Comparison of ENCODE assay signal across 19 cellular contexts in genomic region chr1:171117085-171117484, GRCh38. TPM values are rescaled to one million over a fixed set of nuclear protein-coding genes. Genes with fewer than 3 reads are reported as not detected.
DNase-seq lines count a peak whose midpoint lies in the region; ATAC-seq, FAIRE-seq and TF ChIP-seq lines count a peak whose summit lies in the region.
"Had no signal": no experiment of that assay in that cellular context is flagged by ENCODE, and none has a peak within 500 bp of the region (broad histone marks: within the 10 kb centered on the region; RNA-seq: fewer than 3 reads in every experiment).

No MANE protein-coding gene starts in this region.

- no peaks in the 10 kb centered on the region for H3K9me3 Mint-ChIP-seq in CD4-positive, alpha-beta T cell
- H3K9me3 Mint-ChIP-seq: GM23338 had no signal

- H3K36me3 Mint-ChIP-seq in CD4-positive, alpha-beta T cell (ENCODE audit: low read depth) = no peaks in the 10 kb centered on the region
- H3K36me3 Mint-ChIP-seq: CD4-positive, CD25-positive, alpha-beta regulatory T cell had no signal

- POLR2A ChIA-PET in CD4-positive, alpha-beta T cell (lab: Charles Lee) = no interaction called here

- peaks cover 4 to 35% of the 10 kb centered on the region in 2 donors for H3K4me1 ChIP-seq in ascending aorta
- H3K4me1 ChIP-seq in osteoblast (ENCODE audit: insufficient read depth, low read length) = peaks cover 5% of the 10 kb centered on the region
- H3K4me1 ChIP-seq in aorta (ENCODE audit: control insufficient read depth in 1 of 2, insufficient read depth in 2 of 2, low read length in 2 of 2) = peaks cover 2 to 8% of the 10 kb centered on the region in 2 donors
- H3K4me1 ChIP-seq: BE2C, Caco-2 had no signal

- no peak overlapping the region for H3K27ac Mint-ChIP-seq in CD4-positive, alpha-beta T cell
- H3K27ac Mint-ChIP-seq: CD4-positive, CD25-positive, alpha-beta regulatory T cell; GM23338 had no signal

- DNase-seq in GM19239 (ENCODE audit: insufficient read length, low spot score) = no peak
- DNase-seq in ascending aorta (ENCODE audit: low spot score in 2 of 2) = no peak
- DNase-seq in osteoblast (ENCODE audit: insufficient read length, low spot score, missing footprints) = peak; percentile 5
- peak; percentile 63 to 77 for DNase-seq in aorta
- no peak for DNase-seq in NCI-H1930 (lab: John Stamatoyannopoulos, UW)
- DNase-seq in NCI-H146 treated with DMSO at 0.1 percent for 48 hours (lab: John Stamatoyannopoulos, UW; ENCODE audit: unreplicated experiment) = no peak
- no peak for DNase-seq in CD4-positive, alpha-beta T cell
- DNase-seq: BE2C; C1 segment of cervical spinal cord; Caco-2; CD4-positive, CD25-positive, alpha-beta regulatory T cell; DMS79; GDM1; HCEC 1CT had no signal

- peak overlapping the region; percentile 68 to 79 for H3K27ac ChIP-seq in ascending aorta
- no peak overlapping the region for H3K27ac ChIP-seq in osteoblast (ENCODE audit: low read depth, low read length)
- no peak overlapping the region for H3K27ac ChIP-seq in aorta (ENCODE audit: low read depth in 1 of 2, low read length in 2 of 2)
- H3K27ac ChIP-seq in CD4-positive, alpha-beta T cell (ENCODE audit: low read depth, low read length) = no peak overlapping the region

- no peaks in the 10 kb centered on the region for H3K4me1 Mint-ChIP-seq in CD4-positive, alpha-beta T cell (ENCODE audit: low read depth)
- H3K4me1 Mint-ChIP-seq: CD4-positive, CD25-positive, alpha-beta regulatory T cell had no signal

- H3K4me3 Mint-ChIP-seq in CD4-positive, alpha-beta T cell = no peak overlapping the region
- H3K4me3 Mint-ChIP-seq: CD4-positive, CD25-positive, alpha-beta regulatory T cell; GM23338 had no signal

- FAIRE-seq in GM19239 (lab: Jason Lieb, UNC) = peak; percentile 35
- FAIRE-seq: GM12892, GM18507, H54 had no signal

- H3K4me3 ChIP-seq in ascending aorta (no peak overlapping the region), osteoblast (ENCODE audit: insufficient read depth, low read length) (no peak overlapping the region), aorta (ENCODE audit: low read length in 2 of 2) (no peak overlapping the region)
- H3K4me3 ChIP-seq: GM23338 had no signal

- peak; percentile 35 for ATAC-seq in aorta (ENCODE audit: low FRiP score)
- ATAC-seq in CD4-positive, alpha-beta T cell (ENCODE audit: poor library complexity) = no peak
- ATAC-seq: GM23338 had no signal

- H4K20me1 ChIP-seq in osteoblast (ENCODE audit: insufficient read depth, low read length) = no peaks in the 10 kb centered on the region

- H2AFZ ChIP-seq in osteoblast (ENCODE audit: low read length) = no peak overlapping the region
- H2AFZ ChIP-seq: GM23338 had no signal

- H3K27me3 Mint-ChIP-seq in CD4-positive, alpha-beta T cell = peaks cover 34% of the 10 kb centered on the region

- H3K27me3 ChIP-seq in ascending aorta = no peaks in the 10 kb centered on the region
- peaks cover 3% of the 10 kb centered on the region for H3K27me3 ChIP-seq in osteoblast (ENCODE audit: insufficient read depth, low read length)
- no peaks in the 10 kb centered on the region for H3K27me3 ChIP-seq in aorta (ENCODE audit: control insufficient read depth in 1 of 2, insufficient read depth in 2 of 2, low read length in 1 of 2)
- H3K27me3 ChIP-seq in CD4-positive, alpha-beta T cell (ENCODE audit: control insufficient read depth, insufficient read depth, low read length) = peaks cover 6% of the 10 kb centered on the region
- H3K27me3 ChIP-seq: BE2C had no signal

- H3K9me3 ChIP-seq in ascending aorta = no peaks in the 10 kb centered on the region
- no peaks in the 10 kb centered on the region for H3K9me3 ChIP-seq in osteoblast (ENCODE audit: low read depth, low read length)
- no peaks in the 10 kb centered on the region for H3K9me3 ChIP-seq in aorta (ENCODE audit: control insufficient read depth, low read length)
- no peaks in the 10 kb centered on the region for H3K9me3 ChIP-seq in CD4-positive, alpha-beta T cell (ENCODE audit: control insufficient read depth, low read length)
- H3K9me3 ChIP-seq: BE2C, Caco-2 had no signal

- TF ChIP-seq CTCF in ascending aorta (IDR thresholded peaks at IDR 0.05) (no peak), osteoblast (IDR thresholded peaks at IDR 0.05; ENCODE audit: extremely low read depth, low read depth, low read length) (no peak)
- no peak for TF ChIP-seq CTCF in CD4-positive, alpha-beta T cell (IDR thresholded peaks at IDR 0.05)

- H3K36me3 ChIP-seq in ascending aorta = no peaks in the 10 kb centered on the region
- no peaks in the 10 kb centered on the region for H3K36me3 ChIP-seq in osteoblast (ENCODE audit: insufficient read depth, low read length)
- H3K36me3 ChIP-seq in aorta (ENCODE audit: control insufficient read depth in 1 of 2, insufficient read depth in 2 of 2, low read length in 1 of 2) = no peaks in the 10 kb centered on the region
- H3K36me3 ChIP-seq: BE2C had no signal

- CTCF ChIA-PET in CD4-positive, alpha-beta T cell (lab: Charles Lee) = no interaction called here

- intact Hi-C loops in ascending aorta (cut with DNase I) = no loop called here
- intact Hi-C loops in aorta (cut with DNase I) = no loop called here
- intact Hi-C loops in CD4-positive, alpha-beta T cell (cut with DNase I, micrococcal nuclease) = no loop called here

- WGBS in aorta, 2 donors = 16 to 21% methylated on average over 6 of the region's 6 CpGs

- no peak overlapping the region for H3K4me2 ChIP-seq in osteoblast (ENCODE audit: insufficient read depth, low read length)
- H3K4me2 ChIP-seq: GM23338 had no signal

- H3K79me2 ChIP-seq in osteoblast (ENCODE audit: insufficient read depth, low read length) = no peaks in the 10 kb centered on the region

RNA-seq across cellular contexts. Expression of gene FMO3, which starts 26.4 kb away (rescaled TPM):
- 6.0 TPM for total RNA-seq in ascending aorta
- total RNA-seq in osteoblast = 44.5 and 63.9 TPM in 2 replicates
- 1 to 10 TPM; 2.8 to 3.7 TPM for total RNA-seq in aorta
- polyA plus RNA-seq in aorta = 10 to 100 TPM in 1 of 2 donors, 1 to 10 TPM in 1; 9.0 to 13.5 TPM
- total RNA-seq in CD4-positive, alpha-beta T cell = not detected
- total RNA-seq: Caco-2; CD4-positive, CD25-positive, alpha-beta regulatory T cell; GM23338; HT-29 had no signal
- polyA plus RNA-seq: CD4-positive, CD25-positive, alpha-beta regulatory T cell had no signal

Comparison
In these comparisons a context has a peak if more than half of its experiments do, and no peak if none do; other contexts are left out.
1. DNase-seq: peak in osteoblast (single experiment) and aorta (2 of 2); none in GM19239 (single experiment), ascending aorta (0 of 2), NCI-H1930 (0 of 2), NCI-H146 treated with DMSO at 0.1 percent for 48 hours (single experiment) and CD4-positive, alpha-beta T cell (0 of 10).
2. H3K27ac ChIP-seq: peak in ascending aorta (2 of 2); none in osteoblast (single experiment), aorta (0 of 2) and CD4-positive, alpha-beta T cell (single experiment).